1 cellular context compared by ENCODE assay signal in genomic region chr1:226187019-226187322, GRCh38.
TF ChIP-seq lines count a peak whose summit lies in the region.

No MANE protein-coding gene starts in this region.

TF ChIP-seq in H1, 55 proteins besides CTCF, POLR2A, EP300 and RAD21:
- TF ChIP-seq BCL11A (IDR thresholded peaks at IDR 0.05; ENCODE audit: low read depth in 2 of 2, low read length in 2 of 2) (no peak), ASH2L (IDR thresholded peaks at IDR 0.05; ENCODE audit: low read length) (peak; percentile 21)
